Comparison of ENCODE assay signal across 9 cellular contexts in genomic region chr9:6931913-6932312, GRCh38.
DNase-seq lines count a peak whose midpoint lies in the region; ATAC-seq and TF ChIP-seq lines count a peak whose summit lies in the region.
"Had no signal": no experiment of that assay in that cellular context is flagged by ENCODE, and none has a peak within 500 bp of the region (broad histone marks: within the 10 kb centered on the region; RNA-seq: fewer than 3 reads in every experiment).

No MANE protein-coding gene starts in this region.

- CTCF ChIA-PET in activated CD8-positive, alpha-beta T cell treated with anti-CD3 and anti-CD28 coated beads, Interleukin-2, amount 10 ng/mL, durations not matched to agents 7 days and 5 days (lab: Charles Lee): interaction anchor here (0.5 to 1.0 kb wide), 2 partner anchors 31 to 104 kb away, joined by 3 to 4 read pairs; no protein-coding TSS in a partner anchor

- H3K4me1 Mint-ChIP-seq in activated CD8-positive, alpha-beta T cell treated with anti-CD3 and anti-CD28 coated beads, Interleukin-2, amount 10 ng/mL, durations not matched to agents 7 days and 5 days (ENCODE audit: low read depth): peaks cover 13% of the 10 kb centered on the region
- peaks cover 24% of the 10 kb centered on the region for H3K4me1 Mint-ChIP-seq in T-helper 17 cell
- H3K4me1 Mint-ChIP-seq in CD14-positive monocyte: peaks cover 6% of the 10 kb centered on the region

- intact Hi-C loops in posterior vena cava (cut with DNase I) (no loop called here), CD14-positive monocyte (cut with micrococcal nuclease) (no loop called here), posterior cingulate gyrus (cut with DNase I) (no loop called here)

- no peak overlapping the region for H3K27ac Mint-ChIP-seq in activated CD8-positive, alpha-beta T cell treated with anti-CD3 and anti-CD28 coated beads, Interleukin-2, amount 10 ng/mL, durations not matched to agents 7 days and 5 days
- H3K27ac Mint-ChIP-seq in T-helper 17 cell (no peak overlapping the region), CD14-positive monocyte (peak overlapping the region in 1 of 7 donors; percentile 7)

- H3K4me3 Mint-ChIP-seq in activated CD8-positive, alpha-beta T cell treated with anti-CD3 and anti-CD28 coated beads, Interleukin-2, amount 10 ng/mL, durations not matched to agents 7 days and 5 days: no peak overlapping the region
- H3K4me3 Mint-ChIP-seq in T-helper 17 cell (no peak overlapping the region), CD14-positive monocyte (no peak overlapping the region)

- POLR2A ChIA-PET in activated CD8-positive, alpha-beta T cell treated with anti-CD3 and anti-CD28 coated beads, Interleukin-2, amount 10 ng/mL, durations not matched to agents 7 days and 5 days (lab: Charles Lee): no interaction called here

- peak; percentile 24 for DNase-seq in GM03348 (ENCODE audit: low spot score)
- peak; percentile 27 for DNase-seq in activated CD8-positive, alpha-beta T cell treated with anti-CD3 and anti-CD28 coated beads, Interleukin-2, amount 10 ng/mL, durations not matched to agents 7 days and 5 days
- peak; percentile 90 for DNase-seq in islet precursor cell
- no peak for DNase-seq in posterior vena cava (ENCODE audit: low spot score)
- no peak for DNase-seq in T-helper 17 cell
- DNase-seq in CD14-positive monocyte (ENCODE audit: low spot score): no peak
- DNase-seq in posterior cingulate gyrus: no peak

- no peak for TF ChIP-seq CTCF in CD14-positive monocyte (IDR thresholded peaks at IDR 0.05)

- ATAC-seq in HG02938 (IDR thresholded peaks at IDR 0.05; ENCODE audit: unreplicated experiment) (peak; percentile 89), T-helper 17 cell (no peak)
- ATAC-seq in activated CD8-positive, alpha-beta T cell treated with anti-CD3 and anti-CD28 coated beads, Interleukin-2, amount 10 ng/mL, durations not matched to agents 7 days and 5 days: peak; percentile 33

- peaks cover 2% of the 10 kb centered on the region for H3K9me3 Mint-ChIP-seq in activated CD8-positive, alpha-beta T cell treated with anti-CD3 and anti-CD28 coated beads, Interleukin-2, amount 10 ng/mL, durations not matched to agents 7 days and 5 days (ENCODE audit: insufficient read depth)
- H3K9me3 Mint-ChIP-seq in CD14-positive monocyte: no peaks in the 10 kb centered on the region

- peaks cover 5% of the 10 kb centered on the region for H3K36me3 Mint-ChIP-seq in activated CD8-positive, alpha-beta T cell treated with anti-CD3 and anti-CD28 coated beads, Interleukin-2, amount 10 ng/mL, durations not matched to agents 7 days and 5 days (ENCODE audit: low read depth)
- H3K36me3 Mint-ChIP-seq in T-helper 17 cell (ENCODE audit: low read depth) (peaks cover 4% of the 10 kb centered on the region), CD14-positive monocyte (peaks cover 10 to 17% of the 10 kb centered on the region in 2 donors)

- H3K9me3 ChIP-seq in T-helper 17 cell (ENCODE audit: control insufficient read depth, low read length, poor library complexity, severe bottlenecking): no peaks in the 10 kb centered on the region
- H3K9me3 ChIP-seq: ascending aorta had no signal

- H3K27me3 Mint-ChIP-seq in activated CD8-positive, alpha-beta T cell treated with anti-CD3 and anti-CD28 coated beads, Interleukin-2, amount 10 ng/mL, durations not matched to agents 7 days and 5 days (ENCODE audit: low read depth): no peaks in the 10 kb centered on the region
- H3K27me3 Mint-ChIP-seq in T-helper 17 cell: no peaks in the 10 kb centered on the region
- peaks cover 0 to 1% (median 0%) of the 10 kb centered on the region in 3 donors for H3K27me3 Mint-ChIP-seq in CD14-positive monocyte (ENCODE audit: low read depth in 3 of 3)

Comparison
In these comparisons a context has a peak if more than half of its experiments do, and no peak if none do; other contexts are left out.
1. DNase-seq: peak in GM03348 (single experiment), activated CD8-positive, alpha-beta T cell treated with anti-CD3 and anti-CD28 coated beads, Interleukin-2, amount 10 ng/mL, durations not matched to agents 7 days and 5 days (single experiment) and islet precursor cell (single experiment); none in posterior vena cava (single experiment), T-helper 17 cell (0 of 3), CD14-positive monocyte (single experiment) and posterior cingulate gyrus (0 of 10).